Comparison of ENCODE assay signal across 1 cellular context in the genomic region with DNA sequence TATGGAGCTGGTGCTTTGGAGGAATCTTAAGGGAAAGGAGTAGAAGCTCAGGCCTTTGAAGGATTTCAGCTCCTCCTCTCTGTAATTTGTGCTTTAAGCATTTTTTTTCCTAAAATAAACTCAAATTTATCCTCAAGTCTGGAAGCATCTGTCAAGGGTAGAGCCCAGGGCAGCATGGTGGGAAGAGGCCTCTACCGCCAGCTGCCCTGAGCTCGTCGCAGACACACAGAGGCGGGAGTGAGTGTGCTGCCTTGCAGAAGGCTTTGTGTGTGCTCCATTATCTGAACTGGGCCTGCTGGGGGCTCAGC.
TF ChIP-seq lines count a peak whose summit lies in the region.

No MANE protein-coding gene starts in this region.

TF ChIP-seq in K562, 482 proteins besides CTCF, POLR2A, EP300 and RAD21:
- TF ChIP-seq, protein P1, sequence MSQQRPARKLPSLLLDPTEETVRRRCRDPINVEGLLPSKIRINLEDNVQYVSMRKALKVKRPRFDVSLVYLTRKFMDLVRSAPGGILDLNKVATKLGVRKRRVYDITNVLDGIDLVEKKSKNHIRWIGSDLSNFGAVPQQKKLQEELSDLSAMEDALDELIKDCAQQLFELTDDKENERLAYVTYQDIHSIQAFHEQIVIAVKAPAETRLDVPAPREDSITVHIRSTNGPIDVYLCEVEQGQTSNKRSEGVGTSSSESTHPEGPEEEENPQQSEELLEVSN (IDR thresholded peaks at IDR 0.05; ENCODE audit: borderline replicate concordance in 1 of 2, extremely low read depth in 1 of 2, insufficient read depth in 1 of 2, insufficient read length in 1 of 2, low read depth in 1 of 2, low read length in 1 of 2, poor library complexity in 1 of 2, severe bottlenecking in 1 of 2) = peak in 1 of 2 experiments; percentile 16
- TF ChIP-seq, protein P2, sequence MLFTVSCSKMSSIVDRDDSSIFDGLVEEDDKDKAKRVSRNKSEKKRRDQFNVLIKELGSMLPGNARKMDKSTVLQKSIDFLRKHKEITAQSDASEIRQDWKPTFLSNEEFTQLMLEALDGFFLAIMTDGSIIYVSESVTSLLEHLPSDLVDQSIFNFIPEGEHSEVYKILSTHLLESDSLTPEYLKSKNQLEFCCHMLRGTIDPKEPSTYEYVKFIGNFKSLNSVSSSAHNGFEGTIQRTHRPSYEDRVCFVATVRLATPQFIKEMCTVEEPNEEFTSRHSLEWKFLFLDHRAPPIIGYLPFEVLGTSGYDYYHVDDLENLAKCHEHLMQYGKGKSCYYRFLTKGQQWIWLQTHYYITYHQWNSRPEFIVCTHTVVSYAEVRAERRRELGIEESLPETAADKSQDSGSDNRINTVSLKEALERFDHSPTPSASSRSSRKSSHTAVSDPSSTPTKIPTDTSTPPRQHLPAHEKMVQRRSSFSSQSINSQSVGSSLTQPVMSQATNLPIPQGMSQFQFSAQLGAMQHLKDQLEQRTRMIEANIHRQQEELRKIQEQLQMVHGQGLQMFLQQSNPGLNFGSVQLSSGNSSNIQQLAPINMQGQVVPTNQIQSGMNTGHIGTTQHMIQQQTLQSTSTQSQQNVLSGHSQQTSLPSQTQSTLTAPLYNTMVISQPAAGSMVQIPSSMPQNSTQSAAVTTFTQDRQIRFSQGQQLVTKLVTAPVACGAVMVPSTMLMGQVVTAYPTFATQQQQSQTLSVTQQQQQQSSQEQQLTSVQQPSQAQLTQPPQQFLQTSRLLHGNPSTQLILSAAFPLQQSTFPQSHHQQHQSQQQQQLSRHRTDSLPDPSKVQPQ (CRISPR knock-in tag; IDR thresholded peaks at IDR 0.05; ENCODE audit: borderline replicate concordance) = no peak
- no peak for TF ChIP-seq GATAD2B (IDR thresholded peaks at IDR 0.05; ENCODE audit: borderline replicate concordance)
- peak; percentile 23; the same call in 1 of the 2 replicates for TF ChIP-seq RBFOX2 (IDR thresholded peaks at IDR 0.05; ENCODE audit: low read depth, low read length)
TF ChIP-seq in K562: peak in this region for 2.
